In genomic region chr5:141779642-141780041, GRCh38 we compare ENCODE assay signal across 11 cellular contexts.
A peak's percentile ranks its signal among the peaks of the same experiment; 100 is the strongest.
DNase-seq lines count a peak whose midpoint lies in the region; ATAC-seq lines count a peak whose summit lies in the region.
"Had no signal": no experiment of that assay in that cellular context is flagged by ENCODE, and none has a peak within 500 bp of the region (broad histone marks: within the 10 kb centered on the region; RNA-seq: fewer than 3 reads in every experiment).

No MANE protein-coding gene starts in this region.

- H3K9ac ChIP-seq in GM23248, result no peak overlapping the region

- in situ Hi-C loops in GM23248 (cut with MboI), result no loop called here

- no peaks in the 10 kb centered on the region for H3K9me2 ChIP-seq in GM23248 (ENCODE audit: insufficient read depth)

- peaks cover 12% of the 10 kb centered on the region; the same call in 1 of the 2 replicates for H3F3A ChIP-seq in GM23248 (ENCODE audit: insufficient read depth)

- H2AFZ ChIP-seq in GM23248, result no peak overlapping the region

- DNase-seq in GM23248 (peak; percentile 55), NCI-H226 (peak; percentile 58), dermis blood vessel endothelial cell (peak; percentile 39), renal cortical epithelial cell (ENCODE audit: low read depth) (peak; percentile 60)
- no peak for DNase-seq in stimulated activated CD4-positive, alpha-beta T cell treated with anti-CD3 and anti-CD28 coated beads, Interleukin-12 subunit alpha, Interleukin-12 subunit beta, amount 100 ng/mL, for 4 hours
- DNase-seq in stimulated activated CD4-positive, alpha-beta T cell treated with anti-CD3 and anti-CD28 coated beads, Interleukin-4, amount 100 ng/mL, for 4 hours, result no peak
- DNase-seq: NCI-H1417 treated with DMSO at 0.1 percent for 48 hours, upper lobe of left lung had no signal

- peaks cover 16% of the 10 kb centered on the region for H3K4me1 ChIP-seq in GM23248 (ENCODE audit: insufficient read depth)
- H3K4me1 ChIP-seq: upper lobe of left lung had no signal

- H3K27ac ChIP-seq in GM23248, result peak overlapping the region; percentile 58
- H3K27ac ChIP-seq: gastrocnemius medialis, upper lobe of left lung, VCaP had no signal

- H3K4me2 ChIP-seq in GM23248 (ENCODE audit: unreplicated experiment), result no peak overlapping the region

- H3K9me3 ChIP-seq in GM23248 (ENCODE audit: low read depth), result no peaks in the 10 kb centered on the region
- H3K9me3 ChIP-seq: gastrocnemius medialis, upper lobe of left lung had no signal

- no peak for ATAC-seq in HG02642 (IDR thresholded peaks at IDR 0.05; ENCODE audit: poor library complexity, unreplicated experiment)

- H4K20me1 ChIP-seq in GM23248 (ENCODE audit: insufficient read depth), result no peaks in the 10 kb centered on the region

- H3K4me3 ChIP-seq in GM23248, result no peak overlapping the region
- H3K4me3 ChIP-seq: gastrocnemius medialis, upper lobe of left lung had no signal

- H3K36me3 ChIP-seq in GM23248 (ENCODE audit: low read depth), result no peaks in the 10 kb centered on the region
- H3K36me3 ChIP-seq: gastrocnemius medialis, upper lobe of left lung had no signal

- H3K79me2 ChIP-seq in GM23248 (ENCODE audit: insufficient read depth), result no peaks in the 10 kb centered on the region

- H3K27me3 ChIP-seq in GM23248 (replicated peaks; ENCODE audit: insufficient read depth), result no peaks in the 10 kb centered on the region
- H3K27me3 ChIP-seq: gastrocnemius medialis, upper lobe of left lung had no signal

- 12 to 19% methylated on average over 5 of the region's 5 CpGs for WGBS in GM23248 (ENCODE audit: low coverage in 1 of 2, low lambda C conversion rate in 2 of 2, missing lambda C conversion rate in 2 of 2), 2 experiments

Comparison
In these comparisons a context has a peak if more than half of its experiments do, and no peak if none do; other contexts are left out.
1. DNase-seq: peak in GM23248 (single experiment), NCI-H226 (single experiment), dermis blood vessel endothelial cell (single experiment) and renal cortical epithelial cell (single experiment); none in stimulated activated CD4-positive, alpha-beta T cell treated with anti-CD3 and anti-CD28 coated beads, Interleukin-12 subunit alpha, Interleukin-12 subunit beta, amount 100 ng/mL, for 4 hours (single experiment) and stimulated activated CD4-positive, alpha-beta T cell treated with anti-CD3 and anti-CD28 coated beads, Interleukin-4, amount 100 ng/mL, for 4 hours (0 of 2).